ENCODE assay signal across 14 cellular contexts in genomic region chr2:137706786-137707613, GRCh38.
DNase-seq lines count a peak whose midpoint lies in the region; ATAC-seq and TF ChIP-seq lines count a peak whose summit lies in the region.
"Had no signal": no experiment of that assay in that cellular context is flagged by ENCODE, and none has a peak within 500 bp of the region (broad histone marks: within the 10 kb centered on the region; RNA-seq: fewer than 3 reads in every experiment).

No MANE protein-coding gene starts in this region.

- no peaks in the 10 kb centered on the region for H3K27me3 Mint-ChIP-seq in progenitor cell of endocrine pancreas
- H3K27me3 Mint-ChIP-seq in activated naive CD4-positive, alpha-beta T cell treated with anti-CD3 and anti-CD28 coated beads, Interleukin-2, amount 10 ng/mL, durations not matched to agents 7 days and 5 days = no peaks in the 10 kb centered on the region
- H3K27me3 Mint-ChIP-seq: type B pancreatic cell had no signal

- no peak overlapping the region for H3K27ac ChIP-seq in lower lobe of right lung

- H3K4me1 ChIP-seq in lower lobe of right lung = no peaks in the 10 kb centered on the region
- H3K4me1 ChIP-seq: Caco-2 had no signal

- H3K27ac Mint-ChIP-seq in progenitor cell of endocrine pancreas = no peak overlapping the region
- H3K27ac Mint-ChIP-seq in activated naive CD4-positive, alpha-beta T cell treated with anti-CD3 and anti-CD28 coated beads, Interleukin-2, amount 10 ng/mL, durations not matched to agents 7 days and 5 days = no peak overlapping the region
- H3K27ac Mint-ChIP-seq: mesothelial cell of epicardium, type B pancreatic cell had no signal

- peaks cover 10% of the 10 kb centered on the region for H3K4me1 Mint-ChIP-seq in progenitor cell of endocrine pancreas (ENCODE audit: low read depth)
- H3K4me1 Mint-ChIP-seq in activated naive CD4-positive, alpha-beta T cell treated with anti-CD3 and anti-CD28 coated beads, Interleukin-2, amount 10 ng/mL, durations not matched to agents 7 days and 5 days = no peaks in the 10 kb centered on the region

- DNase-seq in NCI-H1105 treated with DMSO at 0.1 percent for 48 hours (lab: John Stamatoyannopoulos, UW) (peak; percentile 11), NCI-H1105 (lab: John Stamatoyannopoulos, UW) (no peak), MG63 (peak; percentile 8), SK-N-DZ (ENCODE audit: low spot score) (peak; percentile 5), lower lobe of right lung (peak; percentile 46), progenitor cell of endocrine pancreas (ENCODE audit: low spot score, unreplicated experiment) (no peak)
- no peak for DNase-seq in activated naive CD4-positive, alpha-beta T cell treated with anti-CD3 and anti-CD28 coated beads, Interleukin-2, amount 10 ng/mL, durations not matched to agents 7 days and 5 days
- DNase-seq: activated CD4-positive, CD25-positive, alpha-beta regulatory T cell; activated CD8-positive, alpha-beta memory T cell treated with anti-CD3 and anti-CD28 coated beads, Interleukin-2, amount 50 U/mL, for 48 hours; Caco-2 had no signal

- ATAC-seq in lower lobe of right lung = peak in 1 of 2 donors; percentile 41
- ATAC-seq in GM18519 (IDR thresholded peaks at IDR 0.05; ENCODE audit: low FRiP score, unreplicated experiment) = no peak
- ATAC-seq: esophagus mucosa had no signal

- intact Hi-C loops in lower lobe of right lung (cut with DNase I) = no loop called here

- CTCF ChIA-PET in activated naive CD4-positive, alpha-beta T cell treated with anti-CD3 and anti-CD28 coated beads, Interleukin-2, amount 10 ng/mL, durations not matched to agents 7 days and 5 days (lab: Charles Lee) = no interaction called here

- H3K4me3 ChIP-seq in MG63 (no peak overlapping the region), lower lobe of right lung (no peak overlapping the region)

- H3K4me3 Mint-ChIP-seq in progenitor cell of endocrine pancreas (ENCODE audit: low read depth) = no peak overlapping the region
- no peak overlapping the region for H3K4me3 Mint-ChIP-seq in activated naive CD4-positive, alpha-beta T cell treated with anti-CD3 and anti-CD28 coated beads, Interleukin-2, amount 10 ng/mL, durations not matched to agents 7 days and 5 days
- H3K4me3 Mint-ChIP-seq: mesothelial cell of epicardium, type B pancreatic cell had no signal

- TF ChIP-seq CTCF in lower lobe of right lung (IDR thresholded peaks at IDR 0.05) (no peak), progenitor cell of endocrine pancreas (IDR thresholded peaks at IDR 0.05; ENCODE audit: unreplicated experiment) (no peak)

- H3K9me3 ChIP-seq in MG63 (no peaks in the 10 kb centered on the region), lower lobe of right lung (peaks cover 13% of the 10 kb centered on the region)

- H3K36me3 Mint-ChIP-seq in progenitor cell of endocrine pancreas (ENCODE audit: insufficient read depth) = peaks cover 4% of the 10 kb centered on the region
- no peaks in the 10 kb centered on the region for H3K36me3 Mint-ChIP-seq in activated naive CD4-positive, alpha-beta T cell treated with anti-CD3 and anti-CD28 coated beads, Interleukin-2, amount 10 ng/mL, durations not matched to agents 7 days and 5 days
- H3K36me3 Mint-ChIP-seq: type B pancreatic cell had no signal

- H3K36me3 ChIP-seq in MG63 (no peaks in the 10 kb centered on the region), lower lobe of right lung (no peaks in the 10 kb centered on the region)

- H3K9me3 Mint-ChIP-seq in progenitor cell of endocrine pancreas (ENCODE audit: low read depth) = peaks cover 6% of the 10 kb centered on the region
- H3K9me3 Mint-ChIP-seq in activated naive CD4-positive, alpha-beta T cell treated with anti-CD3 and anti-CD28 coated beads, Interleukin-2, amount 10 ng/mL, durations not matched to agents 7 days and 5 days = peaks cover 7% of the 10 kb centered on the region

- H3K27me3 ChIP-seq in MG63 (no peaks in the 10 kb centered on the region), lower lobe of right lung (ENCODE audit: low read depth) (no peaks in the 10 kb centered on the region)

Comparison
In these comparisons a context has a peak if more than half of its experiments do, and no peak if none do; other contexts are left out.
1. DNase-seq: peak in NCI-H1105 treated with DMSO at 0.1 percent for 48 hours (single experiment), MG63 (single experiment), SK-N-DZ (single experiment) and lower lobe of right lung (single experiment); none in NCI-H1105 (single experiment), progenitor cell of endocrine pancreas (single experiment) and activated naive CD4-positive, alpha-beta T cell treated with anti-CD3 and anti-CD28 coated beads, Interleukin-2, amount 10 ng/mL, durations not matched to agents 7 days and 5 days (single experiment).